Comparison of ENCODE assay signal across 1 cellular context in genomic region chr21:44853601-44854390, GRCh38.
A peak's percentile ranks its signal among the peaks of the same experiment; 100 is the strongest.
TF ChIP-seq lines count a peak whose summit lies in the region.

No MANE protein-coding gene starts in this region.

TF ChIP-seq in HepG2, 621 proteins besides CTCF, POLR2A, EP300 and RAD21:
- no peak for TF ChIP-seq THRA (CRISPR knock-in tag; IDR thresholded peaks at IDR 0.05; ENCODE audit: borderline replicate concordance)
- no peak for TF ChIP-seq CHCHD3 (CRISPR knock-in tag; IDR thresholded peaks at IDR 0.05)
- TF ChIP-seq ZNF878 (CRISPR knock-in tag; IDR thresholded peaks at IDR 0.05), result no peak
- TF ChIP-seq ZNF512B (CRISPR knock-in tag; IDR thresholded peaks at IDR 0.05; ENCODE audit: borderline replicate concordance), result no peak
- no peak for TF ChIP-seq GFI1 (CRISPR knock-in tag; IDR thresholded peaks at IDR 0.05; ENCODE audit: borderline replicate concordance)
- TF ChIP-seq RNF219 (CRISPR knock-in tag; IDR thresholded peaks at IDR 0.05), result no peak
- TF ChIP-seq RBM22 (optimal IDR thresholded peaks at IDR 0.05; ENCODE audit: low read length), result peak; percentile 17
- TF ChIP-seq KDM1A (CRISPR knock-in tag; IDR thresholded peaks at IDR 0.05), result no peak
- no peak for TF ChIP-seq ATF6 (CRISPR knock-in tag; conservative IDR thresholded peaks at IDR 0.05)
- no peak for TF ChIP-seq MTA1 (CRISPR knock-in tag; IDR thresholded peaks at IDR 0.05; ENCODE audit: borderline replicate concordance)
- TF ChIP-seq MAZ (IDR thresholded peaks at IDR 0.05; ENCODE audit: borderline replicate concordance, low read depth, low read length), result no peak
- no peak for TF ChIP-seq MAZ (CRISPR knock-in tag; IDR thresholded peaks at IDR 0.05; ENCODE audit: low read depth)
- TF ChIP-seq SOX5 (CRISPR knock-in tag; IDR thresholded peaks at IDR 0.05; ENCODE audit: borderline replicate concordance), result no peak
- no peak for TF ChIP-seq ZNF350 (CRISPR knock-in tag; IDR thresholded peaks at IDR 0.05; ENCODE audit: borderline replicate concordance, low read depth)
- TF ChIP-seq ZNF781 (CRISPR knock-in tag; IDR thresholded peaks at IDR 0.05; ENCODE audit: borderline replicate concordance, not compliant biosample characterization), result no peak
- no peak for TF ChIP-seq STAT5B (CRISPR knock-in tag; IDR thresholded peaks at IDR 0.05)
- peak; percentile 3 for TF ChIP-seq AGO1 (IDR thresholded peaks at IDR 0.05; ENCODE audit: low read depth, low read length, poor library complexity, severe bottlenecking)
- no peak for TF ChIP-seq ARID3A (IDR thresholded peaks at IDR 0.05; ENCODE audit: low read depth, low read length)
- TF ChIP-seq AGO2 (optimal IDR thresholded peaks at IDR 0.05; ENCODE audit: low read depth, low read length), result peak; percentile 85
- no peak for TF ChIP-seq HMG20A (CRISPR knock-in tag; IDR thresholded peaks at IDR 0.05; ENCODE audit: borderline replicate concordance)
- TF ChIP-seq NKX3-1 (CRISPR knock-in tag; IDR thresholded peaks at IDR 0.05), result no peak
- no peak for TF ChIP-seq ZNF737 (CRISPR knock-in tag; IDR thresholded peaks at IDR 0.05; ENCODE audit: borderline replicate concordance)
- TF ChIP-seq ZNF687 (CRISPR knock-in tag; IDR thresholded peaks at IDR 0.05), result peak; percentile 24; the same call in 1 of the 2 replicates
- TF ChIP-seq THAP11 (CRISPR knock-in tag; IDR thresholded peaks at IDR 0.05), result no peak
- no peak for TF ChIP-seq ELK4 (CRISPR knock-in tag; IDR thresholded peaks at IDR 0.05; ENCODE audit: borderline replicate concordance)
- TF ChIP-seq ZKSCAN1 (IDR thresholded peaks at IDR 0.05; ENCODE audit: low read length), result no peak
- TF ChIP-seq ZNF550 (CRISPR knock-in tag; IDR thresholded peaks at IDR 0.05; ENCODE audit: borderline replicate concordance), result no peak
- TF ChIP-seq ATRX (CRISPR knock-in tag; IDR thresholded peaks at IDR 0.05; ENCODE audit: borderline replicate concordance), result no peak
- TF ChIP-seq TOPORS (CRISPR knock-in tag; IDR thresholded peaks at IDR 0.05), result no peak
- TF ChIP-seq RBFOX2 (IDR thresholded peaks at IDR 0.05; ENCODE audit: low read depth, low read length), result peak; percentile 37; the same call in 1 of the 2 replicates
- no peak for TF ChIP-seq HHEX (CRISPR knock-in tag; IDR thresholded peaks at IDR 0.05)
- TF ChIP-seq ZSCAN20 (CRISPR knock-in tag; IDR thresholded peaks at IDR 0.05; ENCODE audit: borderline replicate concordance), result no peak
- no peak for TF ChIP-seq NR1H2 (CRISPR knock-in tag; IDR thresholded peaks at IDR 0.05; ENCODE audit: borderline replicate concordance, low read depth)
- no peak for TF ChIP-seq ZNF713 (CRISPR knock-in tag; IDR thresholded peaks at IDR 0.05)
- no peak for TF ChIP-seq ZBTB2 (CRISPR knock-in tag; IDR thresholded peaks at IDR 0.05; ENCODE audit: low read depth)
- TF ChIP-seq SKI (IDR thresholded peaks at IDR 0.05; ENCODE audit: partially characterized antibody), result no peak
- TF ChIP-seq ZNF331 (CRISPR knock-in tag; IDR thresholded peaks at IDR 0.05), result no peak
- TF ChIP-seq MXD4 (CRISPR knock-in tag; IDR thresholded peaks at IDR 0.05), result no peak
- TF ChIP-seq ZSCAN5A (CRISPR knock-in tag; IDR thresholded peaks at IDR 0.05; ENCODE audit: borderline replicate concordance), result no peak
